ENCODE assay signal across 8 cellular contexts in the genomic region with DNA sequence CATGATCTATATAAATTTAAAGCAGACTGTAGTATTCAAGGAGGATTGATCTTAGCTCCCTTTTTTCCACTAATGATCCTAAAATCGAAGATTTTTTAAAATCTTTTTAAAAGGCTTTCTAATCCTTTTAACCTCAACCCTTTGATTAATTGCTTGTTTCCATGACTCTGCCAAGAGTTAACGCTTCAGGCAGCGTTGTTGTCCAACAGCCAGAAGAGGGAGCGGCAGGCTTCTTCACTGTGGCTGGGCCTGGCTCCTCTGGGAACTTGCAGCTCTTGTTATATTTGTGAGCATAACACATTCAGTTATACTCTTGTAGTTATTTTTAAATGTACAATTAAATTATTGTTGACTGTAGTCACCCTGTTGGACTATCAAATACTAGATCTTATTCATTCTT. TPM values are rescaled to one million over a fixed set of nuclear protein-coding genes. Genes with fewer than 3 reads are reported as not detected.
DNase-seq lines count a peak whose midpoint lies in the region; ATAC-seq and TF ChIP-seq lines count a peak whose summit lies in the region.

No MANE protein-coding gene starts in this region.

- peaks cover 20 to 22% of the 10 kb centered on the region in 2 donors for H3K4me1 Mint-ChIP-seq in natural killer cell

- H3K9me3 ChIP-seq in GM23248 (ENCODE audit: low read depth) = no peaks in the 10 kb centered on the region
- no peaks in the 10 kb centered on the region for H3K9me3 ChIP-seq in esophagus squamous epithelium

- TF ChIP-seq POLR2A in esophagus squamous epithelium (IDR thresholded peaks at IDR 0.05) = no peak

- H3K9ac ChIP-seq in GM23248 = peak overlapping the region; percentile 45

- WGBS in GM23248 (ENCODE audit: low coverage in 1 of 2, low lambda C conversion rate in 2 of 2, missing lambda C conversion rate in 2 of 2), 2 experiments = 5 to 11% methylated on average over 4 of the region's 4 CpGs
- 14 to 23% methylated on average over 4 of the region's 4 CpGs for WGBS in esophagus squamous epithelium, 2 donors

- ATAC-seq in natural killer cell = no peak
- no peak for ATAC-seq in GM19395 (IDR thresholded peaks at IDR 0.05; ENCODE audit: unreplicated experiment)
- ATAC-seq in GM21526 (IDR thresholded peaks at IDR 0.05; ENCODE audit: low FRiP score, unreplicated experiment) = no peak
- ATAC-seq in GM21360 (IDR thresholded peaks at IDR 0.05; ENCODE audit: unreplicated experiment) = no peak

- H3K36me3 ChIP-seq in GM23248 (ENCODE audit: low read depth) (peaks cover 19% of the 10 kb centered on the region), esophagus squamous epithelium (peaks cover 0 to 89% (median 5%) of the 10 kb centered on the region in 3 donors)

- peak; percentile 13 to 70 (median 58) for TF ChIP-seq CTCF in esophagus squamous epithelium (IDR thresholded peaks at IDR 0.05)
- no peak for TF ChIP-seq CTCF in natural killer cell (IDR thresholded peaks at IDR 0.05)

- H3K4me1 ChIP-seq in GM23248 (ENCODE audit: insufficient read depth) (peaks cover 34% of the 10 kb centered on the region), esophagus squamous epithelium (peaks cover 6 to 66% (median 45%) of the 10 kb centered on the region in 3 donors)

- H3K27ac ChIP-seq in GM23248 = peak overlapping the region; percentile 70
- H3K27ac ChIP-seq in esophagus squamous epithelium = peak overlapping the region; percentile 66 to 80 (median 77)

- H4K20me1 ChIP-seq in GM23248 (ENCODE audit: insufficient read depth) = no peaks in the 10 kb centered on the region

- H3K79me2 ChIP-seq in GM23248 (ENCODE audit: insufficient read depth) = peaks cover 75% of the 10 kb centered on the region

- intact Hi-C loops in esophagus squamous epithelium (cut with DNase I) (no loop called here), natural killer cell (cut with micrococcal nuclease) (no loop called here)

- H3K4me3 ChIP-seq in GM23248 (no peak overlapping the region), esophagus squamous epithelium (no peak overlapping the region)

- in situ Hi-C loops in GM23248 (cut with MboI) = no loop called here

- peak; percentile 92 for DNase-seq in GM23248
- peak; percentile 63 for DNase-seq in RPMI7951 (ENCODE audit: low read depth)
- DNase-seq in esophagus squamous epithelium (lab: John Stamatoyannopoulos, UW) = no peak
- DNase-seq in natural killer cell = no peak
- DNase-seq in activated gamma-delta T cell (lab: John Stamatoyannopoulos, UW) = no peak

- no peak overlapping the region for H3K4me3 Mint-ChIP-seq in natural killer cell

- H3K4me2 ChIP-seq in GM23248 (ENCODE audit: unreplicated experiment) = peak overlapping the region; percentile 17

- H3K36me3 Mint-ChIP-seq in natural killer cell = peaks cover 31% of the 10 kb centered on the region

- H3K9me3 Mint-ChIP-seq in natural killer cell = no peaks in the 10 kb centered on the region

- H2AFZ ChIP-seq in GM23248 = no peak overlapping the region

- no peaks in the 10 kb centered on the region for H3K9me2 ChIP-seq in GM23248 (ENCODE audit: insufficient read depth)

- H3F3A ChIP-seq in GM23248 (ENCODE audit: insufficient read depth) = peaks cover 30% of the 10 kb centered on the region

- H3K27me3 Mint-ChIP-seq in natural killer cell (ENCODE audit: low read depth in 2 of 2) = no peaks in the 10 kb centered on the region

- H3K27me3 ChIP-seq in GM23248 (replicated peaks; ENCODE audit: insufficient read depth) (no peaks in the 10 kb centered on the region), esophagus squamous epithelium (no peaks in the 10 kb centered on the region)

- peak overlapping the region; percentile 5 to 65 for H3K27ac Mint-ChIP-seq in natural killer cell

RNA-seq across cellular contexts. Expression of gene CRCP, which starts 26.3 kb away (rescaled TPM):
- 28.6 and 39.5 TPM in 2 replicates for total RNA-seq in GM23248 (2014; rRNA removed; shearing (Covaris generic))
- polyA plus RNA-seq in GM23248 (2016; fragmentation: Nextera tagmentation; extraction: Ambion mirVana) = 31.3 and 35.4 TPM in 2 replicates
- total RNA-seq in RPMI7951 (2014; rRNA removed; shearing (Covaris generic)) = 27.0 and 31.5 TPM in 2 replicates
- 10 to 100 TPM; 18.7 to 50.4 (median 45.7) TPM for total RNA-seq in esophagus squamous epithelium
- 10 to 100 TPM; 67.5 to 72.1 (median 68.0) TPM for total RNA-seq in natural killer cell

Comparison
In these comparisons a context has a peak if more than half of its experiments do, and no peak if none do; other contexts are left out.
1. DNase-seq: peak in GM23248 (single experiment) and RPMI7951 (single experiment); none in esophagus squamous epithelium (single experiment), natural killer cell (single experiment) and activated gamma-delta T cell (single experiment).